In genomic region chr16:704552-705380, GRCh38 we compare ENCODE assay signal across 10 cellular contexts. TPM values are rescaled to one million over a fixed set of nuclear protein-coding genes. Genes with fewer than 3 reads are reported as not detected.
DNase-seq lines count a peak whose midpoint lies in the region; ATAC-seq and TF ChIP-seq lines count a peak whose summit lies in the region.
"Had no signal": no experiment of that assay in that cellular context is flagged by ENCODE, and none has a peak within 500 bp of the region (broad histone marks: within the 10 kb centered on the region; RNA-seq: fewer than 3 reads in every experiment).

No MANE protein-coding gene starts in this region.

- 20 to 25% methylated on average over 39 to 47 of the region's 50 CpGs for WGBS in mesodermal cell (ENCODE audit: insufficient coverage in 2 of 2), 2 experiments

- H3K79me2 ChIP-seq in HCT116 (ENCODE audit: insufficient read depth, low read length), result peaks cover 34% of the 10 kb centered on the region

- no peaks in the 10 kb centered on the region; a peak in 2 of 4 replicates for H3K36me3 ChIP-seq in HCT116 (ENCODE audit: control insufficient read depth in 1 of 2, insufficient read depth in 2 of 2, low read length in 2 of 2)
- H3K36me3 ChIP-seq in SJCRH30, result no peaks in the 10 kb centered on the region
- no peaks in the 10 kb centered on the region for H3K36me3 ChIP-seq in mesodermal cell (ENCODE audit: control insufficient read depth, insufficient read depth, low read length)
- H3K36me3 ChIP-seq in right atrium auricular region, result no peaks in the 10 kb centered on the region
- H3K36me3 ChIP-seq: upper lobe of left lung had no signal

- intact Hi-C loops in HCT116 (cut with micrococcal nuclease), result no loop called here

- TF ChIP-seq RAD21 in HCT116 (IDR thresholded peaks at IDR 0.05; ENCODE audit: low read depth), result no peak

- no peaks in the 10 kb centered on the region for H4K20me1 ChIP-seq in HCT116 (ENCODE audit: insufficient read depth)

- RAD21 ChIA-PET in HCT116 (lab: Charles Lee; ENCODE audit: low non-redundant PET in 1 of 2, low total read pairs in 2 of 2, uncharacterized antibody in 2 of 2, unreplicated experiment in 2 of 2), result no interaction called here

- no peaks in the 10 kb centered on the region for H3K36me3 Mint-ChIP-seq in activated naive CD8-positive, alpha-beta T cell treated with anti-CD3 and anti-CD28 coated beads, Interleukin-2, amount 50 U/mL, for 24 hours (ENCODE audit: low read depth)
- H3K36me3 Mint-ChIP-seq: mesothelial cell of epicardium had no signal

- H3K27me3 ChIP-seq in HCT116 (ENCODE audit: insufficient read depth, low read length), result no peaks in the 10 kb centered on the region
- peaks cover 35% of the 10 kb centered on the region for H3K27me3 ChIP-seq in SJCRH30
- H3K27me3 ChIP-seq in right atrium auricular region, result peaks cover 12 to 62% of the 10 kb centered on the region in 2 donors

- CTCF ChIA-PET in HCT116 (lab: Charles Lee), result interaction anchor here (0.6 kb wide), 1 partner anchor 9 kb away, joined by 3 read pairs; no protein-coding TSS in a partner anchor

- TF ChIP-seq CTCF in HCT116 (IDR thresholded peaks at IDR 0.05 in 2 of 3, conservative IDR thresholded peaks at IDR 0.05 in 1 of 3; ENCODE audit: borderline replicate concordance in 1 of 3, insufficient read depth in 1 of 3, low read depth in 2 of 3, low read length in 2 of 3) (no peak), right atrium auricular region (IDR thresholded peaks at IDR 0.05) (no peak)

- H3K4me3 ChIP-seq in HCT116 (replicated peaks in 1 of 2; ENCODE audit: low read depth in 1 of 2, low read length in 2 of 2) (peak overlapping the region; percentile 77 to 92), SJCRH30 (peak overlapping the region; percentile 35), mesodermal cell (ENCODE audit: extremely low read depth, insufficient read depth, low read length, poor library complexity, severe bottlenecking) (peak overlapping the region; percentile 12), right atrium auricular region (peak overlapping the region in 1 of 2 donors; percentile 21)

- H3K4me1 ChIP-seq in HCT116 (ENCODE audit: control insufficient read depth in 1 of 2, insufficient read depth in 2 of 2, low read length in 2 of 2), result peaks cover 0 to 22% of the 10 kb centered on the region in 2 experiments; a peak in 3 of 4 replicates
- H3K4me1 ChIP-seq in SJCRH30, result peaks cover 1% of the 10 kb centered on the region
- peaks cover 1% of the 10 kb centered on the region for H3K4me1 ChIP-seq in mesodermal cell (ENCODE audit: control insufficient read depth, insufficient read depth, low read length, poor library complexity, severe bottlenecking)
- H3K4me1 ChIP-seq in right atrium auricular region, result peaks cover 0 to 31% of the 10 kb centered on the region in 2 donors

- no TSS peak for BruUV-seq in HCT116 (replicated peaks; lab: Mats Ljungman, UMichigan)

- ATAC-seq in HCT116, result peak; percentile 28
- no peak for ATAC-seq in activated naive CD8-positive, alpha-beta T cell treated with anti-CD3 and anti-CD28 coated beads, Interleukin-2, amount 50 U/mL, for 24 hours
- ATAC-seq in GM18519 (IDR thresholded peaks at IDR 0.05; ENCODE audit: low FRiP score, unreplicated experiment), result no peak
- ATAC-seq: sciatic nerve had no signal

- no peak for TF ChIP-seq POLR2A in HCT116 (IDR thresholded peaks at IDR 0.05; ENCODE audit: borderline replicate concordance, extremely low read depth, insufficient read depth, insufficient read length)

- peak overlapping the region; percentile 97 for H3K4me2 ChIP-seq in HCT116 (ENCODE audit: low read length)

- H3K27ac ChIP-seq in HCT116 (ENCODE audit: low read depth, low read length) (peak overlapping the region; percentile 87), SJCRH30 (no peak overlapping the region), mesodermal cell (ENCODE audit: low read depth, low read length, severe bottlenecking) (no peak overlapping the region), right atrium auricular region (no peak overlapping the region)
- H3K27ac ChIP-seq: upper lobe of left lung had no signal

- no peaks in the 10 kb centered on the region for H3K9me3 Mint-ChIP-seq in activated naive CD8-positive, alpha-beta T cell treated with anti-CD3 and anti-CD28 coated beads, Interleukin-2, amount 50 U/mL, for 24 hours
- H3K9me3 Mint-ChIP-seq: mesothelial cell of epicardium had no signal

- H3K9me3 ChIP-seq in HCT116 (ENCODE audit: control insufficient read depth in 1 of 2, insufficient read depth in 1 of 2, low read depth in 1 of 2, low read length in 2 of 2) (no peaks in the 10 kb centered on the region), SJCRH30 (replicated peaks) (no peaks in the 10 kb centered on the region), mesodermal cell (ENCODE audit: control insufficient read depth, low read length) (no peaks in the 10 kb centered on the region), right atrium auricular region (no peaks in the 10 kb centered on the region)
- H3K9me3 ChIP-seq: upper lobe of left lung had no signal

- no peak overlapping the region for H2AFZ ChIP-seq in HCT116 (ENCODE audit: low read depth, low read length, poor library complexity, severe bottlenecking)

- peaks cover 2% of the 10 kb centered on the region for H3K4me1 Mint-ChIP-seq in activated naive CD8-positive, alpha-beta T cell treated with anti-CD3 and anti-CD28 coated beads, Interleukin-2, amount 50 U/mL, for 24 hours
- H3K4me1 Mint-ChIP-seq: mesothelial cell of epicardium had no signal

- peak overlapping the region; percentile 91 for H3K9ac ChIP-seq in HCT116 (ENCODE audit: low read length)

- POLR2A ChIA-PET in HCT116 (lab: Charles Lee), result no interaction called here

- H3K27ac Mint-ChIP-seq in activated naive CD8-positive, alpha-beta T cell treated with anti-CD3 and anti-CD28 coated beads, Interleukin-2, amount 50 U/mL, for 24 hours, result no peak overlapping the region
- H3K27ac Mint-ChIP-seq: mesothelial cell of epicardium had no signal

- no peaks in the 10 kb centered on the region for H3K9me2 ChIP-seq in HCT116 (ENCODE audit: insufficient read depth)

- DNase-seq in HCT116 (ENCODE audit: low read depth, low spot score), result no peak
- DNase-seq in SJCRH30, result no peak
- no peak for DNase-seq in activated naive CD8-positive, alpha-beta T cell treated with anti-CD3 and anti-CD28 coated beads, Interleukin-2, amount 50 U/mL, for 24 hours
- DNase-seq in right atrium auricular region (ENCODE audit: low spot score), result no peak
- DNase-seq: activated T-cell treated with anti-CD3 and anti-CD28 coated beads for 4 hours had no signal

- peaks cover 54% of the 10 kb centered on the region for H3K27me3 Mint-ChIP-seq in activated naive CD8-positive, alpha-beta T cell treated with anti-CD3 and anti-CD28 coated beads, Interleukin-2, amount 50 U/mL, for 24 hours

- no peak overlapping the region for H3K4me3 Mint-ChIP-seq in activated naive CD8-positive, alpha-beta T cell treated with anti-CD3 and anti-CD28 coated beads, Interleukin-2, amount 50 U/mL, for 24 hours
- H3K4me3 Mint-ChIP-seq: mesothelial cell of epicardium had no signal

TF ChIP-seq in HCT116, 20 proteins besides CTCF, POLR2A, EP300 and RAD21:
- no peak for TF ChIP-seq ATF3 (IDR thresholded peaks at IDR 0.05)
- no peak for TF ChIP-seq SRF (IDR thresholded peaks at IDR 0.05; ENCODE audit: low read depth)
- TF ChIP-seq ZFX (IDR thresholded peaks at IDR 0.05), result peak; percentile 78
- TF ChIP-seq POLR2AphosphoS5 (IDR thresholded peaks at IDR 0.05; ENCODE audit: low read depth, low read length), result 0 out of 2 replicates have a peak, but pooled peaks have one; percentile 11

RNA-seq across cellular contexts. Expression of gene FBXL16, which starts 0.8 kb away (rescaled TPM):
- 49.7 TPM for total RNA-seq in HCT116 (2021; ENCODE audit: unreplicated experiment)
- polyA plus RNA-seq in HCT116 (2012), result 32.0 and 36.7 TPM in 2 replicates
- total RNA-seq in SJCRH30 (2014; rRNA removed; shearing (Covaris generic)), result 1.7 and 1.8 TPM in 2 replicates
- 1.8 TPM for polyA plus RNA-seq in mesodermal cell (2013, experiment 1 of 2)
- polyA plus RNA-seq in mesodermal cell (2013, experiment 2 of 2), result 1.2 TPM
- 1 to 10 TPM; 1.3 to 1.7 TPM for total RNA-seq in right atrium auricular region

RNA-seq across cellular contexts. Expression of gene METRN, which starts 10.2 kb away (rescaled TPM):
- total RNA-seq in HCT116 (2021; ENCODE audit: unreplicated experiment), result 193 TPM
- 121 and 125 TPM in 2 replicates for polyA plus RNA-seq in HCT116 (2012)
- 61.7 and 77.6 TPM in 2 replicates for total RNA-seq in SJCRH30 (2014; rRNA removed; shearing (Covaris generic))
- 88.1 TPM for polyA plus RNA-seq in mesodermal cell (2013, experiment 1 of 2)
- 60.5 TPM for polyA plus RNA-seq in mesodermal cell (2013, experiment 2 of 2)
- 10 to 100 TPM; 58.9 to 61.3 TPM for total RNA-seq in right atrium auricular region

RNA-seq across cellular contexts. Expression of gene WDR24, which starts 14.6 kb away (rescaled TPM):
- total RNA-seq in HCT116 (2021; ENCODE audit: unreplicated experiment) (15.5 TPM), right atrium auricular region (10 to 100 TPM in 1 of 2 donors, 1 to 10 TPM in 1; 8.1 to 10.3 TPM)
- 12.1 and 15.0 TPM in 2 replicates for polyA plus RNA-seq in HCT116 (2012)
- 5.6 and 6.2 TPM in 2 replicates for total RNA-seq in SJCRH30 (2014; rRNA removed; shearing (Covaris generic))
- 15.3 TPM for polyA plus RNA-seq in mesodermal cell (2013, experiment 1 of 2)
- polyA plus RNA-seq in mesodermal cell (2013, experiment 2 of 2), result 12.5 TPM

RNA-seq across cellular contexts. Expression of gene ANTKMT, which starts 16.2 kb away (rescaled TPM):
- total RNA-seq in HCT116 (2021; ENCODE audit: unreplicated experiment) (65.4 TPM), right atrium auricular region (10 to 100 TPM; 36.5 to 37.5 TPM)
- 27.5 and 33.3 TPM in 2 replicates for polyA plus RNA-seq in HCT116 (2012)
- 11.4 and 11.7 TPM in 2 replicates for total RNA-seq in SJCRH30 (2014; rRNA removed; shearing (Covaris generic))
- 18.1 TPM for polyA plus RNA-seq in mesodermal cell (2013, experiment 1 of 2)
- polyA plus RNA-seq in mesodermal cell (2013, experiment 2 of 2), result 13.7 TPM

RNA-seq across cellular contexts. Expression of gene JMJD8, which starts 20.6 kb away (rescaled TPM):
- total RNA-seq in HCT116 (2021; ENCODE audit: unreplicated experiment) (121 TPM), right atrium auricular region (10 to 100 TPM; 76.4 to 82.1 TPM)
- polyA plus RNA-seq in HCT116 (2012), result 96.6 and 97.3 TPM in 2 replicates
- 22.7 and 23.4 TPM in 2 replicates for total RNA-seq in SJCRH30 (2014; rRNA removed; shearing (Covaris generic))
- polyA plus RNA-seq in mesodermal cell (2013, experiment 1 of 2), result 35.4 TPM
- 33.6 TPM for polyA plus RNA-seq in mesodermal cell (2013, experiment 2 of 2)

Comparison
In these comparisons a context has a peak if more than half of its experiments do, and no peak if none do; other contexts are left out.
1. RNA of gene FBXL16, which starts 0.8 kb away (total RNA-seq): 49.7 TPM in HCT116 (single experiment); 1.7 to 1.8 TPM in SJCRH30 and 1.3 to 1.7 TPM in right atrium auricular region; every median in the first group is over 10 times any median in the second.